7 cellular contexts compared by ENCODE assay signal in the genomic region with DNA sequence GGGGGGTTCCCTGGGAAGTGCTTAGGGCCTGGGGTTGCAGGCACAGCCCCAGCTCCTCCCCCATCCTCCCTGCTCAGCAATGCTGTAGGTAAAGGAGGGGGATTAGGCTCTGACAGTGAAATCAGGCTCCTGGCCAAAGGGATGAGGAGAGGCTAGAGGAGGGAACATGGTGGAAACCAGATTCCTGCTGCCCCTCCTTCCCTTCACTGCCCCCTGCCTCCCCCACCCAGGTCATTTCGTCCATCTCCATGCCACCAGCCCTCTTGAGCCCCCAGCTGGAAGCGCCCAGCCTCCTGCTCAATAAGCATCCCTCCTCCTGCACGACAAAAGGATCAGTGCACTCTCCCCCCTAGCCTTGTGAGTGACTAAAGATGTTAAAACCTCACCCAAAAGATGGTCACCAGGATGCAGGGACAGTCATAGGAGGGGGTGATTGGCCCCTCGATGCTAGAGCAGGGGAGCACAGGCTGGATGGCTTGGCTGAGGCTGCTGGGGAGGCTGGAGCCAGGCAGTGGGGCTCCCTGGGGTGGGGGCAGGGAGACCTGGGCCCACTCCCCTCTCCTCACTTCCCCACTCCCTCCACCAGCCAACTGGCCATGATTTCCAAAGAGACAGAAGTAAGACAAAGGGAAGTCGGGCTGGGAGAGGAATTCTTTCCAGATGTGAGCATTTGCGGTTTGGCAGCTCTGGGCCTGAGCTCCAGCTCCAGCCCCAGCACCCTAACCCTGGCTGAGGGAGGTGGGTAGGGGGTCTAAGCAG. TPM values are rescaled to one million over a fixed set of nuclear protein-coding genes. Genes with fewer than 3 reads are reported as not detected.
DNase-seq lines count a peak whose midpoint lies in the region; ATAC-seq, FAIRE-seq and TF ChIP-seq lines count a peak whose summit lies in the region.
"Had no signal": no experiment of that assay in that cellular context is flagged by ENCODE, and none has a peak within 500 bp of the region (broad histone marks: within the 10 kb centered on the region; RNA-seq: fewer than 3 reads in every experiment).

No MANE protein-coding gene starts in this region.

- H3K27me3 ChIP-seq in heart left ventricle: peaks cover 0 to 36% (median 23%) of the 10 kb centered on the region in 9 donors

- FAIRE-seq in urothelium cell line (lab: Jason Lieb, UNC): peak; percentile 48

- no peak overlapping the region for H3K4me3 ChIP-seq in heart left ventricle
- H3K4me3 ChIP-seq in fibroblast of villous mesenchyme (ENCODE audit: low read depth, low read length): no peak overlapping the region

- H3K4me1 ChIP-seq in heart left ventricle: peaks cover 0 to 57% (median 36%) of the 10 kb centered on the region in 12 donors

- intact Hi-C loops in heart left ventricle (cut with DNase I) (no loop called here), cardiac septum (cut with DNase I) (no loop called here)

- peak overlapping the region in 8 of 12 donors; percentile 32 to 91 (median 79) for H3K27ac ChIP-seq in heart left ventricle

- no peak for ATAC-seq in heart left ventricle

- H3K9me3 ChIP-seq in heart left ventricle: no peaks in the 10 kb centered on the region

- no peaks in the 10 kb centered on the region for H3K36me3 ChIP-seq in heart left ventricle

- no peak for TF ChIP-seq POLR2A in heart left ventricle (IDR thresholded peaks at IDR 0.05)
- TF ChIP-seq POLR2A in erythroblast (IDR thresholded peaks at IDR 0.05; ENCODE audit: low read length): no peak

- WGBS in heart left ventricle, 4 donors: 64 to 88% (median 67%) methylated on average over 4 to 6 of the region's 6 CpGs

- DNase-seq in heart left ventricle: no peak
- no peak for DNase-seq in cardiac septum (ENCODE audit: low spot score)
- peak; percentile 67 for DNase-seq in fibroblast of villous mesenchyme (ENCODE audit: low read depth)
- no peak for DNase-seq in urothelium cell line (ENCODE audit: low spot score)
- DNase-seq in erythroblast (lab: John Stamatoyannopoulos, UW): no peak
- DNase-seq in NCI-H526 treated with DMSO at 0.1 percent for 48 hours (lab: John Stamatoyannopoulos, UW): no peak
- DNase-seq: activated CD4-positive, alpha-beta T cell treated with anti-CD3 and anti-CD28 coated beads, Interleukin-2, amount 10 ng/mL, durations not matched to agents 24 days and 14 days had no signal

- no peak for TF ChIP-seq CTCF in heart left ventricle (IDR thresholded peaks at IDR 0.05)
- TF ChIP-seq CTCF in fibroblast of villous mesenchyme (IDR thresholded peaks at IDR 0.05; ENCODE audit: insufficient read depth, low read depth, low read length): no peak

RNA-seq across cellular contexts. Expression of a gene that starts 2.3 kb away (rescaled TPM):
- total RNA-seq in heart left ventricle (10 to 100 TPM in 1 of 9 donors, 1 to 10 TPM in 4, under 1 TPM in 1, not detected in 3; 0.80 to 11.4 (median 1.7) TPM), cardiac septum (3.7 TPM), fibroblast of villous mesenchyme (39.0 and 80.7 TPM in 2 replicates)
- polyA plus RNA-seq in heart left ventricle: 1 to 10 TPM in 1 of 2 donors, under 1 TPM in 1; 0.46 to 1.5 TPM

RNA-seq across cellular contexts. Expression of a gene that starts 20.6 kb away (rescaled TPM):
- total RNA-seq in heart left ventricle (10 to 100 TPM in 8 of 9 donors, 1 to 10 TPM in 1; 8.9 to 18.9 (median 15.0) TPM), cardiac septum (14.7 TPM), fibroblast of villous mesenchyme (9.0 and 12.5 TPM in 2 replicates)
- 10 to 100 TPM; 15.6 to 24.3 TPM for polyA plus RNA-seq in heart left ventricle

RNA-seq across cellular contexts. Expression of a gene that starts 20.9 kb away (rescaled TPM):
- total RNA-seq in heart left ventricle (10 to 100 TPM in 8 of 9 donors, 1 to 10 TPM in 1; 8.4 to 17.9 (median 12.8) TPM), cardiac septum (12.4 TPM), fibroblast of villous mesenchyme (17.4 and 22.9 TPM in 2 replicates)
- 10 to 100 TPM in 1 of 2 donors, 1 to 10 TPM in 1; 5.1 to 17.6 TPM for polyA plus RNA-seq in heart left ventricle

RNA-seq across cellular contexts. Expression of a gene that starts 30.5 kb away (rescaled TPM):
- total RNA-seq in heart left ventricle (100 to 1,000 TPM in 7 of 9 donors, 10 to 100 TPM in 2; 75.3 to 499 (median 158) TPM), cardiac septum (699 TPM), fibroblast of villous mesenchyme (66.4 and 66.9 TPM in 2 replicates)
- polyA plus RNA-seq in heart left ventricle: 100 to 1,000 TPM in 1 of 2 donors, 10 to 100 TPM in 1; 59.7 to 160 TPM

RNA-seq across cellular contexts. Expression of a gene that starts 33.2 kb away (rescaled TPM):
- total RNA-seq in heart left ventricle: 100 to 1,000 TPM in 1 of 9 donors, 10 to 100 TPM in 8; 74.8 to 117 (median 79.6) TPM
- 100 to 1,000 TPM; 135 to 230 TPM for polyA plus RNA-seq in heart left ventricle
- 66.1 TPM for total RNA-seq in cardiac septum
- 21.6 and 26.1 TPM in 2 replicates for total RNA-seq in fibroblast of villous mesenchyme
